In the genomic region with DNA sequence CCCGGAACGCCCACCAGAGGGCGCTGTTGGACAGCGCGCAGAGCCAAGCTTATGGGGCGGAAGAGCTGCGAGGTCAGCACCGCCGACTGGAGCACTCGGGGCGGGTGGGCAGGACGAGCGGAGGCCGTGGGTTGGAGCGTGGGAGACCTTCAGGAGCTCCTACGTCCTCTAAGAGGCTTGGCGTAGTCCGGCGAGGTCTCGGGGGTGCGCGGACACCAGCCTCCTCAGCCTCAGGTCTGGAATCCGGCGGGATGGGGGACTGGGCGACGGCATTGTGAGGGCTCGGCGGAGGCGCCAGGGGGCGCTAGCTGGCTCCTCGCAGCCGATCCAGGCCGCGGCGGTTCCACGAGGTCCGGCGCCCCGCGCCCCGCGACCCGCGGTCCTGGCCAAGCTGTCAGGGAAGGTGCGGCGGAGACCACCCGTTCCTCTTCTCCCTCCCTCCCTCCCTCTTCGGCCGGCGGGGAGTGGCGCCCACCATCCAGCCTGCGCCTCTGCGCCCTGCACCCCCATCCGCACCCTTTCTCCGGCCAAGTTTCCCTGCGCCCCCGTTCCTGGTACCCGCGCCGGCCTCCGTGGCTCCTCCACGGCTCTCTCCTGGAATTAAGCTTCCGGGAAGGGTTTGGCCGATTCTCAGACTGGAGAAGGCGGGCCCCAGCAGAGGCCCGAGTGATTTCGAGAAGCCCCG, we compare ENCODE assay signal across 8 cellular contexts. TPM values are rescaled to one million over a fixed set of nuclear protein-coding genes. Genes with fewer than 3 reads are reported as not detected.
DNase-seq lines count a peak whose midpoint lies in the region; ATAC-seq and TF ChIP-seq lines count a peak whose summit lies in the region.

No MANE protein-coding gene starts in this region.

- H3K9me3 ChIP-seq in Karpas-422 (ENCODE audit: low read length) = no peaks in the 10 kb centered on the region
- peaks cover 0 to 2% of the 10 kb centered on the region in 2 donors for H3K9me3 ChIP-seq in neuronal stem cell (replicated peaks in 1 of 2; ENCODE audit: control insufficient read depth in 2 of 2, insufficient read depth in 1 of 2, low read depth in 1 of 2, low read length in 2 of 2)
- H3K9me3 ChIP-seq in subcutaneous abdominal adipose tissue (ENCODE audit: control insufficient read depth in 5 of 5, low read length in 5 of 5) = no peaks in the 10 kb centered on the region

- H3K4me2 ChIP-seq in Karpas-422 (ENCODE audit: low read depth, low read length, poor library complexity, severe bottlenecking) (peak overlapping the region; percentile 82), neuronal stem cell (ENCODE audit: insufficient read depth, low read length, poor library complexity, severe bottlenecking) (peak overlapping the region; percentile 98)

- no peaks in the 10 kb centered on the region for H3K79me2 ChIP-seq in Karpas-422 (ENCODE audit: low read length)

- no peaks in the 10 kb centered on the region for H3K27me3 ChIP-seq in Karpas-422 (ENCODE audit: low read length)
- peaks cover 48 to 91% (median 73%) of the 10 kb centered on the region in 3 experiments for H3K27me3 ChIP-seq in neuronal stem cell (ENCODE audit: control insufficient read depth in 3 of 3, insufficient read depth in 3 of 3, low read depth in 1 of 3, low read length in 3 of 3)
- peaks cover 45 to 81% (median 73%) of the 10 kb centered on the region in 5 donors for H3K27me3 ChIP-seq in subcutaneous abdominal adipose tissue (ENCODE audit: control insufficient read depth in 5 of 5, insufficient read depth in 4 of 5, low read length in 5 of 5)

- peak overlapping the region; percentile 85 for H3K18ac ChIP-seq in neuronal stem cell (ENCODE audit: low read length)

- no peak overlapping the region for H4K91ac ChIP-seq in neuronal stem cell (ENCODE audit: low read depth, low read length, poor library complexity)

- peak overlapping the region; percentile 75 for H3K9ac ChIP-seq in Karpas-422 (ENCODE audit: low read length)
- H3K9ac ChIP-seq in neuronal stem cell (ENCODE audit: low read depth, low read length, poor library complexity) = peak overlapping the region; percentile 91
- H3K9ac ChIP-seq in subcutaneous abdominal adipose tissue (ENCODE audit: low read length in 5 of 5) = no peak overlapping the region

- H3K23ac ChIP-seq in neuronal stem cell (ENCODE audit: low read depth, low read length, poor library complexity) = peak overlapping the region; percentile 69

- WGBS in neuronal stem cell (ENCODE audit: extremely low coverage in 2 of 2, insufficient read length in 2 of 2, insufficient replicate concordance in 1 of 2), 2 donors = no CpG with 5 or more reads among the region's 68 CpGs

- POLR2A ChIA-PET in RWPE1 (lab: Yijun Ruan, JAX; ENCODE audit: low non-redundant PET) = no interaction called here

- H3K4me1 ChIP-seq in Karpas-422 (ENCODE audit: low read length) (peaks cover 7% of the 10 kb centered on the region), neuronal stem cell (ENCODE audit: control insufficient read depth in 2 of 2, insufficient read depth in 1 of 2, low read depth in 1 of 2, low read length in 2 of 2) (peaks cover 5 to 12% of the 10 kb centered on the region in 2 donors), subcutaneous abdominal adipose tissue (ENCODE audit: control insufficient read depth in 5 of 5, insufficient read depth in 5 of 5, low read length in 5 of 5) (peaks cover 0 to 36% (median 18%) of the 10 kb centered on the region in 5 donors)

- H2BK120ac ChIP-seq in neuronal stem cell (ENCODE audit: low read depth, low read length) = no peak overlapping the region

- H4K8ac ChIP-seq in neuronal stem cell (ENCODE audit: low read depth, low read length) = no peak overlapping the region

- no peaks in the 10 kb centered on the region for H3K79me1 ChIP-seq in neuronal stem cell (ENCODE audit: low read depth, low read length)

- peak overlapping the region; percentile 31 for H3K14ac ChIP-seq in neuronal stem cell (ENCODE audit: low read length)

- CTCF ChIA-PET in RWPE1 (lab: Yijun Ruan, JAX) = interaction anchor here (0.5 to 4.2 kb wide), 47 partner anchors 9 to 832 kb away, joined by 3 to 84 read pairs (median 6); no protein-coding TSS in a partner anchor

- no peak overlapping the region for H3K27ac ChIP-seq in Karpas-422 (ENCODE audit: low read length)
- H3K27ac ChIP-seq in RWPE1 = no peak overlapping the region
- H3K27ac ChIP-seq in neuronal stem cell (replicated peaks; ENCODE audit: low read length) = no peak overlapping the region
- no peak overlapping the region for H3K27ac ChIP-seq in subcutaneous abdominal adipose tissue (ENCODE audit: low read depth, low read length)

- H3K4me3 ChIP-seq in Karpas-422 (ENCODE audit: low read length) (peak overlapping the region; percentile 69), foreskin fibroblast (ENCODE audit: low read depth in 1 of 2, low read length in 2 of 2) (peak overlapping the region; percentile 34 to 56), neuronal stem cell (ENCODE audit: low read length in 2 of 2) (peak overlapping the region; percentile 45 to 71), subcutaneous abdominal adipose tissue (ENCODE audit: low read depth in 1 of 5, low read length in 5 of 5) (peak overlapping the region in 4 of 5 donors; percentile 54 to 69 (median 62))

- DNase-seq in ELF-1 (ENCODE audit: low read depth, low spot score) (peak; percentile 94), Karpas-422 (peak; percentile 94), RWPE1 (ENCODE audit: low spot score) (peak; percentile 84), foreskin fibroblast (peak; percentile 57 to 88), neuronal stem cell (ENCODE audit: low spot score) (peak; percentile 78)
- DNase-seq in activated effector memory CD4-positive, alpha-beta T cell treated with Interleukin-2 at 50 U/mL for 16 hours = peak; percentile 75

- H2BK15ac ChIP-seq in neuronal stem cell (ENCODE audit: low read length) = peak overlapping the region; percentile 70

- no peaks in the 10 kb centered on the region for H3K9me2 ChIP-seq in Karpas-422 (replicated peaks; ENCODE audit: insufficient read depth, low read length)

- peak; percentile 84 for ATAC-seq in GM21825 (IDR thresholded peaks at IDR 0.05; ENCODE audit: unreplicated experiment)

- no peaks in the 10 kb centered on the region for H4K20me1 ChIP-seq in Karpas-422 (ENCODE audit: insufficient read depth, low read depth, low read length)

- H2BK5ac ChIP-seq in neuronal stem cell (ENCODE audit: low read length) = no peak overlapping the region

- peak; percentile 99 for TF ChIP-seq CTCF in RWPE1 (conservative IDR thresholded peaks at IDR 0.05; ENCODE audit: low read depth)
- TF ChIP-seq CTCF in foreskin fibroblast (IDR thresholded peaks at IDR 0.05; ENCODE audit: low read depth, low read length) = peak; percentile 68

- H2BK12ac ChIP-seq in neuronal stem cell (ENCODE audit: low read length) = no peak overlapping the region

- H2AFZ ChIP-seq in Karpas-422 (ENCODE audit: low read length) (peak overlapping the region; percentile 95; the same call in 1 of the 2 replicates), neuronal stem cell (ENCODE audit: low read length) (peak overlapping the region; percentile 99)

- H3K4ac ChIP-seq in neuronal stem cell (ENCODE audit: low read length) = no peak overlapping the region

- no peaks in the 10 kb centered on the region for H3K36me3 ChIP-seq in Karpas-422 (ENCODE audit: insufficient read depth, low read length)
- no peaks in the 10 kb centered on the region for H3K36me3 ChIP-seq in neuronal stem cell (replicated peaks in 1 of 2; ENCODE audit: control insufficient read depth in 2 of 2, insufficient read depth in 2 of 2, low read length in 2 of 2)
- H3K36me3 ChIP-seq in subcutaneous abdominal adipose tissue (ENCODE audit: control insufficient read depth in 5 of 5, insufficient read depth in 5 of 5, low read length in 5 of 5) = no peaks in the 10 kb centered on the region

- no peak overlapping the region for H2AK5ac ChIP-seq in neuronal stem cell (ENCODE audit: low read depth, low read length)

RNA-seq across cellular contexts. Expression of gene POLG, which starts 24.3 kb away (rescaled TPM):
- 36.8 and 76.5 TPM in 2 replicates for total RNA-seq in Karpas-422 (2014; rRNA removed; shearing (Covaris generic); ENCODE audit: low replicate concordance)
- polyA plus RNA-seq in neuronal stem cell (2013, experiment 1 of 2) = 21.3 TPM
- polyA plus RNA-seq in neuronal stem cell (2013, experiment 2 of 2) = 21.7 TPM

Comparison
In these comparisons a context has a peak if more than half of its experiments do, and no peak if none do; other contexts are left out.
1. H3K9ac ChIP-seq: peak in Karpas-422 (single experiment) and neuronal stem cell (single experiment); none in subcutaneous abdominal adipose tissue (0 of 5).
2. Peak in every context shown above with its lines, with median percentiles within 50 percentile points of each other: DNase-seq and H3K4me3 ChIP-seq.